In genomic region chr2:144332356-144333143, GRCh38 we compare ENCODE assay signal across 8 cellular contexts.
DNase-seq lines count a peak whose midpoint lies in the region; ATAC-seq and TF ChIP-seq lines count a peak whose summit lies in the region.

No MANE protein-coding gene starts in this region.

- no peak for TF ChIP-seq CTCF in kidney epithelial cell (IDR thresholded peaks at IDR 0.05; ENCODE audit: insufficient read depth, low read length, poor library complexity, severe bottlenecking)

- DNase-seq in AG20443 (ENCODE audit: low spot score), result peak; percentile 98
- DNase-seq in NCI-H2227 (lab: John Stamatoyannopoulos, UW; ENCODE audit: unreplicated experiment), result peak; percentile 97
- peak; percentile 67 to 79 (median 71) for DNase-seq in activated CD4-positive, CD25-positive, alpha-beta regulatory T cell (lab: John Stamatoyannopoulos, UW)
- DNase-seq in central memory CD8-positive, alpha-beta T cell (ENCODE audit: low spot score in 2 of 2), result peak; percentile 78 to 80
- no peak for DNase-seq in kidney epithelial cell (ENCODE audit: low read depth)
- DNase-seq in stimulated activated CD4-positive, alpha-beta T cell treated with anti-CD3 and anti-CD28 coated beads, Interleukin-15, amount 100 ng/mL, for 24 hours, result peak; percentile 88

- H3K27me3 Mint-ChIP-seq in central memory CD8-positive, alpha-beta T cell, result no peaks in the 10 kb centered on the region

- no peaks in the 10 kb centered on the region for H3K27me3 ChIP-seq in kidney epithelial cell (ENCODE audit: control insufficient read depth, insufficient read depth, low read length)

- peak overlapping the region; percentile 70 for H3K4me3 ChIP-seq in kidney epithelial cell (ENCODE audit: low read depth, low read length)

- H3K36me3 ChIP-seq in kidney epithelial cell (ENCODE audit: control insufficient read depth, insufficient read depth, low read length), result no peaks in the 10 kb centered on the region

- H3K36me3 Mint-ChIP-seq in central memory CD8-positive, alpha-beta T cell (ENCODE audit: insufficient read depth), result peaks cover 11% of the 10 kb centered on the region

- ATAC-seq in GM19025 (IDR thresholded peaks at IDR 0.05; ENCODE audit: low read depth, unreplicated experiment) (peak; percentile 86), HG03175 (IDR thresholded peaks at IDR 0.05; ENCODE audit: unreplicated experiment) (peak; percentile 93)
- peak; percentile 80 for ATAC-seq in central memory CD8-positive, alpha-beta T cell (replicated peaks; ENCODE audit: extremely low read depth, poor library complexity, severe bottlenecking)

- H3K4me3 Mint-ChIP-seq in central memory CD8-positive, alpha-beta T cell, result peak overlapping the region; percentile 92

- peak overlapping the region; percentile 84 for H3K27ac Mint-ChIP-seq in central memory CD8-positive, alpha-beta T cell (ENCODE audit: low read depth)

- peaks cover 40% of the 10 kb centered on the region for H3K4me1 Mint-ChIP-seq in central memory CD8-positive, alpha-beta T cell

- H3K9me3 Mint-ChIP-seq in central memory CD8-positive, alpha-beta T cell, result no peaks in the 10 kb centered on the region
